Comparison of ENCODE assay signal across 10 cellular contexts in the genomic region with DNA sequence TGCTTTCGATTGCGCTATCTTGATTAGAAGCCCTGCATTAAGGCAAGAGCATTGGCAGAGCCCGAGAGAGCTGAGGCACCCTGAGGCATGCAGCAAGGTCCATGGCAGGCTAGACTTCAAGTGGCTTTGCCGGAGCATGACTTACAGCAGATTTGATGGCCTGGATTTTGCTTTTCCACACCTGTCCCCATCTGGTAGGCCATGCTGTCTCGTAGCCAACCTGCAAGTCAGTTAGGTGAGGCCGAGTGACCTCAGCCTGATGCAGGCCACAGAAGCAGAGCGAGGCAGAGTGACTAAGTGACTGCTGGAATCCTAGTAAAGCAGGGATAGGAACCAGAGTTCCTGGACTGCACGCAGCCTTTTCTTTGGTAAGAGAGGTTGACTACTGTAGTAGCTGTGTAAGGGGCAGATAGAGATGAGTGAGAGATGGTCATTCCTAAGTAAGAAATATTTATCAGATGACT.
A peak's percentile ranks its signal among the peaks of the same experiment; 100 is the strongest.
DNase-seq lines count a peak whose midpoint lies in the region; ATAC-seq and TF ChIP-seq lines count a peak whose summit lies in the region.
"Had no signal": no experiment of that assay in that cellular context is flagged by ENCODE, and none has a peak within 500 bp of the region (broad histone marks: within the 10 kb centered on the region; RNA-seq: fewer than 3 reads in every experiment).

No MANE protein-coding gene starts in this region.

- peak overlapping the region; percentile 59 for H4K8ac ChIP-seq in mesenchymal stem cell (ENCODE audit: low read length)

- H3K9me3 Mint-ChIP-seq in type B pancreatic cell = no peaks in the 10 kb centered on the region
- H3K9me3 Mint-ChIP-seq in activated CD8-positive, alpha-beta T cell treated with anti-CD3 and anti-CD28 coated beads, Interleukin-2, amount 10 ng/mL, durations not matched to agents 7 days and 5 days (ENCODE audit: insufficient read depth) = no peaks in the 10 kb centered on the region
- H3K9me3 Mint-ChIP-seq: activated T-helper 1 cell treated with anti-CD3 and anti-CD28 coated beads, Interleukin-12 subunit alpha, Interleukin-12 subunit beta, Interleukin-2, Interleukin-4 antibody, amounts not matched to agents 30 ng/mL and 10 ng/mL and 1 ng/mL, durations not matched to agents 14 hours and 24 hours and 36 hours had no signal

- peaks cover 69% of the 10 kb centered on the region for H3K4me1 Mint-ChIP-seq in type B pancreatic cell (ENCODE audit: unreplicated experiment)
- no peaks in the 10 kb centered on the region for H3K4me1 Mint-ChIP-seq in activated CD8-positive, alpha-beta T cell treated with anti-CD3 and anti-CD28 coated beads, Interleukin-2, amount 10 ng/mL, durations not matched to agents 7 days and 5 days (ENCODE audit: low read depth)

- H3K4me1 ChIP-seq in mesenchymal stem cell (ENCODE audit: control insufficient read depth, insufficient read depth, low read depth, low read length) = peaks cover 3% of the 10 kb centered on the region

- H2AFZ ChIP-seq in mesenchymal stem cell (ENCODE audit: low read depth, low read length) = no peak overlapping the region

- H2BK12ac ChIP-seq in mesenchymal stem cell (ENCODE audit: low read length in 2 of 2) = peak overlapping the region; percentile 83 to 84

- no peak overlapping the region for H2BK15ac ChIP-seq in mesenchymal stem cell (ENCODE audit: low read depth, poor library complexity, severe bottlenecking)

- H3K4me3 ChIP-seq in mesenchymal stem cell (ENCODE audit: insufficient read depth in 1 of 2, low read depth in 1 of 2, low read length in 2 of 2) = no peak overlapping the region

- CTCF ChIA-PET in activated CD8-positive, alpha-beta T cell treated with anti-CD3 and anti-CD28 coated beads, Interleukin-2, amount 10 ng/mL, durations not matched to agents 7 days and 5 days (lab: Charles Lee) = no interaction called here

- peaks cover 23% of the 10 kb centered on the region for H3K36me3 Mint-ChIP-seq in type B pancreatic cell
- H3K36me3 Mint-ChIP-seq in activated CD8-positive, alpha-beta T cell treated with anti-CD3 and anti-CD28 coated beads, Interleukin-2, amount 10 ng/mL, durations not matched to agents 7 days and 5 days (ENCODE audit: low read depth) = no peaks in the 10 kb centered on the region

- H2AK5ac ChIP-seq in mesenchymal stem cell (ENCODE audit: low read length, severe bottlenecking) = no peak overlapping the region

- H3K27me3 Mint-ChIP-seq in type B pancreatic cell = no peaks in the 10 kb centered on the region
- H3K27me3 Mint-ChIP-seq in activated CD8-positive, alpha-beta T cell treated with anti-CD3 and anti-CD28 coated beads, Interleukin-2, amount 10 ng/mL, durations not matched to agents 7 days and 5 days (ENCODE audit: low read depth) = no peaks in the 10 kb centered on the region

- no peak overlapping the region for H2BK120ac ChIP-seq in mesenchymal stem cell (ENCODE audit: low read depth, low read length)

- no peak for ATAC-seq in HG02798 (IDR thresholded peaks at IDR 0.05; ENCODE audit: poor library complexity, unreplicated experiment)
- ATAC-seq in GM21529 (IDR thresholded peaks at IDR 0.05; ENCODE audit: unreplicated experiment) = no peak
- no peak for ATAC-seq in activated CD8-positive, alpha-beta T cell treated with anti-CD3 and anti-CD28 coated beads, Interleukin-2, amount 10 ng/mL, durations not matched to agents 7 days and 5 days

- H3K27ac Mint-ChIP-seq in type B pancreatic cell = peak overlapping the region; percentile 75
- H3K27ac Mint-ChIP-seq in activated CD8-positive, alpha-beta T cell treated with anti-CD3 and anti-CD28 coated beads, Interleukin-2, amount 10 ng/mL, durations not matched to agents 7 days and 5 days = no peak overlapping the region
- H3K27ac Mint-ChIP-seq: activated T-helper 1 cell treated with anti-CD3 and anti-CD28 coated beads, Interleukin-12 subunit alpha, Interleukin-12 subunit beta, Interleukin-2, Interleukin-4 antibody, amounts not matched to agents 30 ng/mL and 10 ng/mL and 1 ng/mL, durations not matched to agents 14 hours and 24 hours and 36 hours had no signal

- peak overlapping the region in 1 of 2 experiments; percentile 67 for H3K14ac ChIP-seq in mesenchymal stem cell (ENCODE audit: low read length in 2 of 2)

- H3K18ac ChIP-seq in mesenchymal stem cell (ENCODE audit: low read depth in 1 of 2, low read length in 2 of 2) = peak overlapping the region; percentile 69 to 89

- no peaks in the 10 kb centered on the region for H3K9me3 ChIP-seq in mesenchymal stem cell (ENCODE audit: control insufficient read depth, low read length)

- POLR2A ChIA-PET in activated CD8-positive, alpha-beta T cell treated with anti-CD3 and anti-CD28 coated beads, Interleukin-2, amount 10 ng/mL, durations not matched to agents 7 days and 5 days (lab: Charles Lee) = no interaction called here

- peaks cover 2% of the 10 kb centered on the region for H3K79me1 ChIP-seq in mesenchymal stem cell (replicated peaks; ENCODE audit: low read length, poor library complexity, severe bottlenecking)

- peak overlapping the region in 1 of 2 experiments; percentile 27 for H3K23ac ChIP-seq in mesenchymal stem cell (ENCODE audit: low read length in 2 of 2)

- H3K4me3 Mint-ChIP-seq in type B pancreatic cell = no peak overlapping the region
- H3K4me3 Mint-ChIP-seq in activated CD8-positive, alpha-beta T cell treated with anti-CD3 and anti-CD28 coated beads, Interleukin-2, amount 10 ng/mL, durations not matched to agents 7 days and 5 days = no peak overlapping the region
- H3K4me3 Mint-ChIP-seq: activated T-helper 1 cell treated with anti-CD3 and anti-CD28 coated beads, Interleukin-12 subunit alpha, Interleukin-12 subunit beta, Interleukin-2, Interleukin-4 antibody, amounts not matched to agents 30 ng/mL and 10 ng/mL and 1 ng/mL, durations not matched to agents 14 hours and 24 hours and 36 hours had no signal

- peak overlapping the region; percentile 57 for H4K91ac ChIP-seq in mesenchymal stem cell (ENCODE audit: low read length)

- H3K9ac ChIP-seq in mesenchymal stem cell (ENCODE audit: low read length) = peak overlapping the region; percentile 57

- no peak overlapping the region for H2BK5ac ChIP-seq in mesenchymal stem cell (ENCODE audit: low read depth, low read length, poor library complexity, severe bottlenecking)

- no peaks in the 10 kb centered on the region for H3K27me3 ChIP-seq in mesenchymal stem cell (ENCODE audit: control insufficient read depth in 1 of 2, insufficient read depth in 1 of 2, low read length in 2 of 2)

- DNase-seq in NCI-H2227 (lab: John Stamatoyannopoulos, UW; ENCODE audit: unreplicated experiment) (peak; percentile 49), mesenchymal stem cell (peak; percentile 77), type B pancreatic cell (ENCODE audit: extremely low spot score, unreplicated experiment) (no peak)
- DNase-seq in activated CD8-positive, alpha-beta T cell treated with anti-CD3 and anti-CD28 coated beads, Interleukin-2, amount 10 ng/mL, durations not matched to agents 7 days and 5 days = no peak
- DNase-seq: KBM-7, RPMI8226 had no signal

- WGBS in mesenchymal stem cell = 72% methylated on average over 8 of the region's 8 CpGs

- no peak overlapping the region for H3K4me2 ChIP-seq in mesenchymal stem cell (ENCODE audit: low read length, poor library complexity, severe bottlenecking)

- TF ChIP-seq CTCF in type B pancreatic cell (conservative IDR thresholded peaks at IDR 0.05) = no peak

- peak overlapping the region; percentile 57 for H3K27ac ChIP-seq in cingulate gyrus (ENCODE audit: low read depth, low read length)
- H3K27ac ChIP-seq in mesenchymal stem cell (ENCODE audit: low read length, poor library complexity, severe bottlenecking) = no peak overlapping the region

- H3K4ac ChIP-seq in mesenchymal stem cell (ENCODE audit: low read depth in 1 of 2, low read length in 2 of 2) = peak overlapping the region in 1 of 2 experiments; percentile 15

- peaks cover 0 to 3% of the 10 kb centered on the region in 2 experiments for H3K36me3 ChIP-seq in mesenchymal stem cell (ENCODE audit: control insufficient read depth in 1 of 2, insufficient read depth in 2 of 2, low read depth in 1 of 2, low read length in 2 of 2)

Comparison
In these comparisons a context has a peak if more than half of its experiments do, and no peak if none do; other contexts are left out.
1. DNase-seq: peak in NCI-H2227 (single experiment) and mesenchymal stem cell (single experiment); none in type B pancreatic cell (single experiment) and activated CD8-positive, alpha-beta T cell treated with anti-CD3 and anti-CD28 coated beads, Interleukin-2, amount 10 ng/mL, durations not matched to agents 7 days and 5 days (single experiment).